9 cellular contexts compared by ENCODE assay signal in genomic region chr20:50194831-50195523, GRCh38. TPM values are rescaled to one million over a fixed set of nuclear protein-coding genes. Genes with fewer than 3 reads are reported as not detected.
DNase-seq lines count a peak whose midpoint lies in the region; ATAC-seq and TF ChIP-seq lines count a peak whose summit lies in the region.
"Had no signal": no experiment of that assay in that cellular context is flagged by ENCODE, and none has a peak within 500 bp of the region (broad histone marks: within the 10 kb centered on the region; RNA-seq: fewer than 3 reads in every experiment).

No MANE protein-coding gene starts in this region.

- no peak for TF ChIP-seq POLR2A in suprapubic skin (IDR thresholded peaks at IDR 0.05)

- H3K9me3 ChIP-seq in hepatocyte (ENCODE audit: low read depth), result no peaks in the 10 kb centered on the region
- H3K9me3 ChIP-seq in suprapubic skin, result no peaks in the 10 kb centered on the region

- peaks cover 31% of the 10 kb centered on the region for H4K20me1 ChIP-seq in hepatocyte (ENCODE audit: insufficient read depth, poor library complexity, severe bottlenecking)

- WGBS in hepatocyte (ENCODE audit: low lambda C conversion rate, missing lambda C conversion rate), result 80% methylated on average over 8 of the region's 8 CpGs
- WGBS in suprapubic skin, result 75% methylated on average over 7 of the region's 8 CpGs

- no peak overlapping the region for H3K4me3 Mint-ChIP-seq in activated CD8-positive, alpha-beta memory T cell treated with anti-CD3 and anti-CD28 coated beads, Interleukin-2, amount 10 ng/mL, durations not matched to agents 7 days and 5 days

- H3K27ac ChIP-seq in hepatocyte (no peak overlapping the region), suprapubic skin (peak overlapping the region; percentile 96), substantia nigra (ENCODE audit: low read depth, low read length, poor library complexity, severe bottlenecking) (no peak overlapping the region)

- TF ChIP-seq CTCF in hepatocyte (IDR thresholded peaks at IDR 0.05; ENCODE audit: poor library complexity), result no peak
- no peak for TF ChIP-seq CTCF in suprapubic skin (IDR thresholded peaks at IDR 0.05)

- ATAC-seq in activated CD8-positive, alpha-beta memory T cell treated with anti-CD3 and anti-CD28 coated beads, Interleukin-2, amount 10 ng/mL, durations not matched to agents 7 days and 5 days, result no peak
- ATAC-seq in activated naive CD4-positive, alpha-beta T cell treated with anti-CD3 and anti-CD28 coated beads, Interleukin-2, amount 50 U/mL, for 72 hours, result no peak
- ATAC-seq in HG03159 (IDR thresholded peaks at IDR 0.05; ENCODE audit: unreplicated experiment), result no peak

- no peaks in the 10 kb centered on the region for H3K9me2 ChIP-seq in hepatocyte (replicated peaks; ENCODE audit: insufficient read depth)

- peaks cover 17% of the 10 kb centered on the region for H3K4me1 Mint-ChIP-seq in activated CD8-positive, alpha-beta memory T cell treated with anti-CD3 and anti-CD28 coated beads, Interleukin-2, amount 10 ng/mL, durations not matched to agents 7 days and 5 days

- no peak for TF ChIP-seq EP300 in suprapubic skin (IDR thresholded peaks at IDR 0.05)

- DNase-seq in activated CD8-positive, alpha-beta memory T cell treated with anti-CD3 and anti-CD28 coated beads, Interleukin-2, amount 10 ng/mL, durations not matched to agents 7 days and 5 days, result no peak
- DNase-seq in activated CD8-positive, alpha-beta memory T cell treated with anti-CD3 and anti-CD28 coated beads, Interleukin-2, amount 50 U/mL, for 4 hours, result no peak
- no peak for DNase-seq in activated naive CD4-positive, alpha-beta T cell treated with anti-CD3 and anti-CD28 coated beads, Interleukin-2, amount 50 U/mL, for 72 hours (ENCODE audit: low spot score in 2 of 2)
- DNase-seq in hepatocyte (ENCODE audit: low spot score), result no peak
- no peak for DNase-seq in suprapubic skin (ENCODE audit: low spot score in 2 of 2)
- no peak for DNase-seq in C1 segment of cervical spinal cord (lab: John Stamatoyannopoulos, UW)
- no peak for DNase-seq in substantia nigra (lab: John Stamatoyannopoulos, UW)
- DNase-seq: T1000 had no signal

- no peak overlapping the region for H2AFZ ChIP-seq in hepatocyte

- peaks cover 34% of the 10 kb centered on the region for H3K79me2 ChIP-seq in hepatocyte

- CTCF ChIA-PET in activated CD8-positive, alpha-beta memory T cell treated with anti-CD3 and anti-CD28 coated beads, Interleukin-2, amount 10 ng/mL, durations not matched to agents 7 days and 5 days (lab: Charles Lee), result no interaction called here

- H3K4me3 ChIP-seq in hepatocyte (no peak overlapping the region), suprapubic skin (peak overlapping the region; percentile 75)

- H3K4me1 ChIP-seq in hepatocyte (ENCODE audit: insufficient read depth) (peaks cover 19% of the 10 kb centered on the region), suprapubic skin (peaks cover 26% of the 10 kb centered on the region)

- peak overlapping the region; percentile 22 for H3K27ac Mint-ChIP-seq in activated CD8-positive, alpha-beta memory T cell treated with anti-CD3 and anti-CD28 coated beads, Interleukin-2, amount 10 ng/mL, durations not matched to agents 7 days and 5 days
- peak overlapping the region; percentile 40 to 96 for H3K27ac Mint-ChIP-seq in activated naive CD4-positive, alpha-beta T cell treated with anti-CD3 and anti-CD28 coated beads, Interleukin-2, amount 50 U/mL, for 72 hours

- H3K36me3 Mint-ChIP-seq in activated CD8-positive, alpha-beta memory T cell treated with anti-CD3 and anti-CD28 coated beads, Interleukin-2, amount 10 ng/mL, durations not matched to agents 7 days and 5 days, result peaks cover 14% of the 10 kb centered on the region
- H3K36me3 Mint-ChIP-seq in activated naive CD4-positive, alpha-beta T cell treated with anti-CD3 and anti-CD28 coated beads, Interleukin-2, amount 50 U/mL, for 72 hours, result peaks cover 19 to 24% of the 10 kb centered on the region in 2 donors

- no peaks in the 10 kb centered on the region for H3K27me3 Mint-ChIP-seq in activated CD8-positive, alpha-beta memory T cell treated with anti-CD3 and anti-CD28 coated beads, Interleukin-2, amount 10 ng/mL, durations not matched to agents 7 days and 5 days

- no peaks in the 10 kb centered on the region for H3K36me3 ChIP-seq in hepatocyte (replicated peaks; ENCODE audit: insufficient read depth, low read depth)
- peaks cover 19% of the 10 kb centered on the region for H3K36me3 ChIP-seq in suprapubic skin

- peak overlapping the region; percentile 77 for H3K4me2 ChIP-seq in hepatocyte

- H3K27me3 ChIP-seq in hepatocyte (no peaks in the 10 kb centered on the region), suprapubic skin (no peaks in the 10 kb centered on the region)

- no peaks in the 10 kb centered on the region for H3K9me3 Mint-ChIP-seq in activated CD8-positive, alpha-beta memory T cell treated with anti-CD3 and anti-CD28 coated beads, Interleukin-2, amount 10 ng/mL, durations not matched to agents 7 days and 5 days (ENCODE audit: low read depth)
- H3K9me3 Mint-ChIP-seq in activated naive CD4-positive, alpha-beta T cell treated with anti-CD3 and anti-CD28 coated beads, Interleukin-2, amount 50 U/mL, for 72 hours, result no peaks in the 10 kb centered on the region

RNA-seq across cellular contexts. Expression of gene CEBPB, which starts 4.3 kb away (rescaled TPM):
- total RNA-seq in activated CD8-positive, alpha-beta memory T cell treated with anti-CD3 and anti-CD28 coated beads, Interleukin-2, amount 10 ng/mL, durations not matched to agents 7 days and 5 days, result 10 to 100 TPM; 32.6 to 34.6 TPM
- 10 to 100 TPM; 29.0 to 50.9 TPM for total RNA-seq in activated naive CD4-positive, alpha-beta T cell treated with anti-CD3 and anti-CD28 coated beads, Interleukin-2, amount 50 U/mL, for 72 hours
- total RNA-seq in hepatocyte, result 58.9 and 60.9 TPM in 2 replicates
- polyA plus RNA-seq in hepatocyte, result 159 and 183 TPM in 2 replicates
- total RNA-seq in suprapubic skin, result 10 to 100 TPM; 43.2 to 83.9 (median 69.2) TPM

RNA-seq across cellular contexts. Expression of gene PEDS1, which starts 41.5 kb away (rescaled TPM):
- total RNA-seq in activated CD8-positive, alpha-beta memory T cell treated with anti-CD3 and anti-CD28 coated beads, Interleukin-2, amount 10 ng/mL, durations not matched to agents 7 days and 5 days, result 10 to 100 TPM; 24.2 to 25.4 TPM
- total RNA-seq in activated naive CD4-positive, alpha-beta T cell treated with anti-CD3 and anti-CD28 coated beads, Interleukin-2, amount 50 U/mL, for 72 hours, result 10 to 100 TPM; 14.8 to 21.2 TPM
- total RNA-seq in hepatocyte (24.5 and 29.5 TPM in 2 replicates), suprapubic skin (10 to 100 TPM; 30.5 to 82.2 (median 57.3) TPM)
- polyA plus RNA-seq in hepatocyte, result 39.1 and 46.2 TPM in 2 replicates
